ENCODE assay signal across 8 cellular contexts in genomic region chr1:220300442-220301121, GRCh38.
DNase-seq lines count a peak whose midpoint lies in the region; TF ChIP-seq lines count a peak whose summit lies in the region.

No MANE protein-coding gene starts in this region.

- no peak for TF ChIP-seq CTCF in epithelial cell of esophagus (IDR thresholded peaks at IDR 0.05; ENCODE audit: insufficient read depth, low read depth, low read length, missing control alignments)

- H3K4me3 ChIP-seq in epithelial cell of esophagus (ENCODE audit: low read length), result no peak overlapping the region

- peak; percentile 5 for DNase-seq in DMS114 treated with DMSO at 0.1 percent for 48 hours (lab: John Stamatoyannopoulos, UW; ENCODE audit: unreplicated experiment)
- peak; percentile 97 for DNase-seq in OCI-M1 (lab: John Stamatoyannopoulos, UW)
- peak; percentile 91 for DNase-seq in epithelial cell of esophagus (ENCODE audit: low read depth)
- peak; percentile 14 for DNase-seq in midbrain (lab: John Stamatoyannopoulos, UW)
- DNase-seq in activated CD4-positive, alpha-beta T cell treated with anti-CD3 and anti-CD28 coated beads for 48 hours, result no peak
- DNase-seq in NCI-H345 (lab: John Stamatoyannopoulos, UW), result no peak
- no peak for DNase-seq in GF-D8 (lab: John Stamatoyannopoulos, UW)
- DNase-seq in NCI-H1105 treated with DMSO at 0.1 percent for 48 hours (lab: John Stamatoyannopoulos, UW), result no peak

Comparison
In these comparisons a context has a peak if more than half of its experiments do, and no peak if none do; other contexts are left out.
1. DNase-seq: peak in DMS114 treated with DMSO at 0.1 percent for 48 hours (single experiment), OCI-M1 (single experiment), epithelial cell of esophagus (single experiment) and midbrain (single experiment); none in activated CD4-positive, alpha-beta T cell treated with anti-CD3 and anti-CD28 coated beads for 48 hours (single experiment), NCI-H345 (single experiment), GF-D8 (single experiment) and NCI-H1105 treated with DMSO at 0.1 percent for 48 hours (single experiment).